In the genomic region with DNA sequence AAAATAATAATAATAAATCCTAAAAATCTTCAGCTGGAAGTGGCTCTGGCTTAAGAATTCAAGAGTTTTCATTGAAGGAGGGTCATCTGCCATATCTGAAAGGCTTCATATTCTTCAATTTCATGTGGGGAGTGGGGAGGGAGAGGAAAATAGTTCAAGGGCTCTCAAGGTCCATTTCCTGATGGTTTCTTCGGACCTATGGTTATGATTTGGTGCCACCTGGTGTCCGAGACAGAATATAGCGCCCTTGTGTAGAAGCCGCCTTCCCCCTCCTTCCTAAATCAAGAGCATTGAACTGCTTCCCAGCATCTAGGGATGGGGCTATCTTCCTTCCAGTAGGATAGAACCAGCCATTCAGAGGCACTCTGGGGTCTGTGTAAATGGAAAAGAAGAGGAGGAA, we compare ENCODE assay signal across 8 cellular contexts. TPM values are rescaled to one million over a fixed set of nuclear protein-coding genes. Genes with fewer than 3 reads are reported as not detected.
DNase-seq lines count a peak whose midpoint lies in the region; ATAC-seq, FAIRE-seq and TF ChIP-seq lines count a peak whose summit lies in the region.

No MANE protein-coding gene starts in this region.

- no peaks in the 10 kb centered on the region for H4K20me1 ChIP-seq in keratinocyte (ENCODE audit: control insufficient read depth, extremely low read depth, insufficient read depth, low read length)

- no peaks in the 10 kb centered on the region for H3K79me2 ChIP-seq in keratinocyte (ENCODE audit: control insufficient read depth, insufficient read depth, low read length)

- peaks cover 10% of the 10 kb centered on the region for H3K36me3 Mint-ChIP-seq in T-cell

- no peak overlapping the region for H3K4me3 Mint-ChIP-seq in T-cell

- dilution Hi-C loops in keratinocyte (cut with MboI; ENCODE audit: extremely low pct_ligation_motif_present, low sequenced_read_pairs) = no loop called here

- CTCF ChIA-PET in T-cell (lab: Charles Lee) = interaction anchor here (0.7 to 2.4 kb wide), 4 partner anchors 17 to 209 kb away, joined by 3 to 11 read pairs (median 5); no protein-coding TSS in a partner anchor

- H3K4me2 ChIP-seq in keratinocyte (ENCODE audit: control insufficient read depth, extremely low read depth, insufficient read depth, low read depth, low read length) = no peak overlapping the region

- FAIRE-seq in keratinocyte (lab: Jason Lieb, UNC) = no peak

- H3K9me3 ChIP-seq in keratinocyte (ENCODE audit: control insufficient read depth, low read depth, low read length) = no peaks in the 10 kb centered on the region

- peaks cover 0 to 6% of the 10 kb centered on the region in 2 donors for H3K27me3 Mint-ChIP-seq in T-cell

- ATAC-seq in T-cell (replicated peaks in 1 of 4) (no peak), HG02970 (IDR thresholded peaks at IDR 0.05; ENCODE audit: low FRiP score, unreplicated experiment) (no peak)

- no peaks in the 10 kb centered on the region for H3K4me1 ChIP-seq in keratinocyte (ENCODE audit: control insufficient read depth, extremely low read depth, insufficient read depth, low read length)

- H3K9ac ChIP-seq in keratinocyte (ENCODE audit: control insufficient read depth, extremely low read depth, insufficient read depth, low read length) = no peak overlapping the region

- peak; percentile 74 for TF ChIP-seq CTCF in GM12873 (IDR thresholded peaks at IDR 0.05; ENCODE audit: insufficient read depth, low read depth, low read length, missing control alignments)
- TF ChIP-seq CTCF in keratinocyte (optimal IDR thresholded peaks at IDR 0.05 in 1 of 3, IDR thresholded peaks at IDR 0.05 in 1 of 3, conservative IDR thresholded peaks at IDR 0.05 in 1 of 3; ENCODE audit: extremely low read depth in 1 of 3, insufficient read depth in 2 of 3, low read length in 3 of 3) = peak; percentile 67 to 74 (median 67)

- no peak overlapping the region for H3K27ac ChIP-seq in keratinocyte (ENCODE audit: control insufficient read depth, insufficient read depth, low read length)

- H3K27me3 ChIP-seq in keratinocyte (ENCODE audit: control insufficient read depth, extremely low read depth, insufficient read depth, low read length) = no peaks in the 10 kb centered on the region

- POLR2A ChIA-PET in T-cell (lab: Charles Lee) = interaction anchor here in 1 of 2 donors (0.8 kb wide), 1 partner anchor 67 kb away, joined by 4 read pairs; a partner anchor contains a TSS

- DNase-seq in A172 (ENCODE audit: low spot score) = peak; percentile 62
- peak; percentile 12 for DNase-seq in NCI-H1417 treated with DMSO at 0.1 percent for 48 hours (lab: John Stamatoyannopoulos, UW)
- peak in 26 of 34 experiments; percentile 4 to 51 (median 21) for DNase-seq in T-cell
- peak; percentile 4 to 65 for DNase-seq in T47D (ENCODE audit: low read depth in 1 of 2, low spot score in 1 of 2)
- no peak for DNase-seq in keratinocyte (ENCODE audit: low read depth, low spot score)
- DNase-seq in stimulated activated CD4-positive, alpha-beta T cell treated with anti-CD3 and anti-CD28 coated beads, Interleukin-4, amount 100 ng/mL, for 24 hours = peak; percentile 41

- H3K4me3 ChIP-seq in keratinocyte (ENCODE audit: control insufficient read depth in 2 of 3, extremely low read depth in 1 of 3, insufficient read depth in 2 of 3, low read depth in 1 of 3, low read length in 3 of 3) = no peak overlapping the region

- H3K36me3 ChIP-seq in keratinocyte (ENCODE audit: control insufficient read depth in 2 of 2, extremely low read depth in 1 of 2, insufficient read depth in 2 of 2, low read length in 2 of 2) = no peaks in the 10 kb centered on the region

- peaks cover 0 to 23% (median 14%) of the 10 kb centered on the region in 3 donors for H3K4me1 Mint-ChIP-seq in T-cell

- in situ Hi-C loops in T47D (cut with HindIII; ENCODE audit: low pct_unique_long_range_greater_than_20kb, low sequenced_read_pairs) = no loop called here

- H3K9me3 Mint-ChIP-seq in T-cell = no peaks in the 10 kb centered on the region

- H2AFZ ChIP-seq in keratinocyte (ENCODE audit: control insufficient read depth, low read length) = no peak overlapping the region

- peak overlapping the region in 1 of 2 donors; percentile 11 for H3K27ac Mint-ChIP-seq in T-cell

- no peaks in the 10 kb centered on the region for H3K9me1 ChIP-seq in keratinocyte (ENCODE audit: control insufficient read depth, extremely low read depth, insufficient read depth, low read length)

RNA-seq across cellular contexts. Expression of a gene that starts 34.3 kb away (rescaled TPM):
- total RNA-seq in A172 (2014; rRNA removed; shearing (Covaris generic)) = 0.22 and 0.72 TPM in 2 replicates
- 1 to 10 TPM; 2.9 to 3.7 (median 3.2) TPM for total RNA-seq in T-cell
- 0.05 to 0.08 TPM (median 0.07 TPM) in 3 replicates for polyA plus RNA-seq in keratinocyte
- polyA plus RNA-seq in keratinocyte (2011; ENCODE audit: low read depth) = 0.42 TPM
- 0.04 and 0.06 TPM in 2 replicates for polyA plus RNA-seq in keratinocyte (2011; cell fraction: cytosol; rRNA removed)
- polyA plus RNA-seq in keratinocyte (2011; cell fraction: nucleus; rRNA removed) = 0.85 and 1.2 TPM in 2 replicates
- polyA plus RNA-seq in keratinocyte (2012; ENCODE audit: low replicate concordance) = 0.03 and 0.51 TPM in 2 replicates
- 0.16 TPM in 1 of 3 replicates, not detected in the others for polyA minus RNA-seq in keratinocyte
- polyA minus RNA-seq in keratinocyte (2011; cell fraction: cytosol; rRNA and poly(A)+ RNA removed) = not detected
- polyA minus RNA-seq in keratinocyte (2011; cell fraction: nucleus; rRNA and poly(A)+ RNA removed) = 0.32 and 0.54 TPM in 2 replicates

RNA-seq across cellular contexts. Expression of a gene that starts 44.1 kb away (rescaled TPM):
- not detected in 2 replicates for total RNA-seq in A172 (2014; rRNA removed; shearing (Covaris generic))
- under 1 TPM in 2 of 5 donors, not detected in 3; 0.23 TPM for total RNA-seq in T-cell
- not detected in 3 replicates for polyA plus RNA-seq in keratinocyte
- not detected for polyA plus RNA-seq in keratinocyte (2011; ENCODE audit: low read depth)
- polyA plus RNA-seq in keratinocyte (2011; cell fraction: cytosol; rRNA removed) = not detected in 2 replicates
- polyA plus RNA-seq in keratinocyte (2011; cell fraction: nucleus; rRNA removed) = not detected in 2 replicates
- polyA plus RNA-seq in keratinocyte (2012; ENCODE audit: low replicate concordance) = not detected in 2 replicates
- not detected in 3 replicates for polyA minus RNA-seq in keratinocyte
- not detected for polyA minus RNA-seq in keratinocyte (2011; cell fraction: cytosol; rRNA and poly(A)+ RNA removed)
- polyA minus RNA-seq in keratinocyte (2011; cell fraction: nucleus; rRNA and poly(A)+ RNA removed) = not detected in 2 replicates
